Comparison of ENCODE assay signal across 1 cellular context in genomic region chr20:23435675-23436539, GRCh38.
TF ChIP-seq lines count a peak whose summit lies in the region.

No MANE protein-coding gene starts in this region.

TF ChIP-seq in HepG2, 621 proteins besides CTCF, POLR2A, EP300 and RAD21 (continued from another document and continues in another):
- TF ChIP-seq, protein P1, sequence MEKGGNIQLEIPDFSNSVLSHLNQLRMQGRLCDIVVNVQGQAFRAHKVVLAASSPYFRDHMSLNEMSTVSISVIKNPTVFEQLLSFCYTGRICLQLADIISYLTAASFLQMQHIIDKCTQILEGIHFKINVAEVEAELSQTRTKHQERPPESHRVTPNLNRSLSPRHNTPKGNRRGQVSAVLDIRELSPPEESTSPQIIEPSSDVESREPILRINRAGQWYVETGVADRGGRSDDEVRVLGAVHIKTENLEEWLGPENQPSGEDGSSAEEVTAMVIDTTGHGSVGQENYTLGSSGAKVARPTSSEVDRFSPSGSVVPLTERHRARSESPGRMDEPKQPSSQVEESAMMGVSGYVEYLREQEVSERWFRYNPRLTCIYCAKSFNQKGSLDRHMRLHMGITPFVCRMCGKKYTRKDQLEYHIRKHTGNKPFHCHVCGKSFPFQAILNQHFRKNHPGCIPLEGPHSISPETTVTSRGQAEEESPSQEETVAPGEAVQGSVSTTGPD (CRISPR knock-in tag; IDR thresholded peaks at IDR 0.05) = no peak
- TF ChIP-seq, protein P2, sequence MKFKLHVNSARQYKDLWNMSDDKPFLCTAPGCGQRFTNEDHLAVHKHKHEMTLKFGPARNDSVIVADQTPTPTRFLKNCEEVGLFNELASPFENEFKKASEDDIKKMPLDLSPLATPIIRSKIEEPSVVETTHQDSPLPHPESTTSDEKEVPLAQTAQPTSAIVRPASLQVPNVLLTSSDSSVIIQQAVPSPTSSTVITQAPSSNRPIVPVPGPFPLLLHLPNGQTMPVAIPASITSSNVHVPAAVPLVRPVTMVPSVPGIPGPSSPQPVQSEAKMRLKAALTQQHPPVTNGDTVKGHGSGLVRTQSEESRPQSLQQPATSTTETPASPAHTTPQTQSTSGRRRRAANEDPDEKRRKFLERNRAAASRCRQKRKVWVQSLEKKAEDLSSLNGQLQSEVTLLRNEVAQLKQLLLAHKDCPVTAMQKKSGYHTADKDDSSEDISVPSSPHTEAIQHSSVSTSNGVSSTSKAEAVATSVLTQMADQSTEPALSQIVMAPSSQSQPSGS (CRISPR knock-in tag; IDR thresholded peaks at IDR 0.05) = 0 out of 2 replicates have a peak, but pooled peaks have one; percentile 15
- TF ChIP-seq ZBTB7A (CRISPR knock-in tag; IDR thresholded peaks at IDR 0.05) (peak; percentile 38; the same call in 1 of the 2 replicates), TBP (CRISPR knock-in tag; IDR thresholded peaks at IDR 0.05) (no peak), ZNF878 (CRISPR knock-in tag; IDR thresholded peaks at IDR 0.05) (0 out of 2 replicates have a peak, but pooled peaks have one; percentile 47), ZNF30 (CRISPR knock-in tag; IDR thresholded peaks at IDR 0.05) (no peak), ZBTB26 (CRISPR knock-in tag; IDR thresholded peaks at IDR 0.05; ENCODE audit: borderline replicate concordance) (no peak), ZNF720 (CRISPR knock-in tag; IDR thresholded peaks at IDR 0.05) (no peak), CEBPB (IDR thresholded peaks at IDR 0.05; ENCODE audit: borderline replicate concordance, low read depth, low read length) (no peak), NFYC (CRISPR knock-in tag; IDR thresholded peaks at IDR 0.05) (no peak), ZNF710 (CRISPR knock-in tag; IDR thresholded peaks at IDR 0.05; ENCODE audit: borderline replicate concordance) (peak; percentile 36; the same call in 1 of the 2 replicates), SP140L (CRISPR knock-in tag; IDR thresholded peaks at IDR 0.05; ENCODE audit: borderline replicate concordance) (no peak), ISL2 (CRISPR knock-in tag; IDR thresholded peaks at IDR 0.05) (peak; percentile 67), ZBTB1 (CRISPR knock-in tag; IDR thresholded peaks at IDR 0.05; ENCODE audit: borderline replicate concordance) (no peak), CREB1 (IDR thresholded peaks at IDR 0.05) (no peak), CREB1 (CRISPR knock-in tag; IDR thresholded peaks at IDR 0.05) (no peak), GABPB1 (CRISPR knock-in tag; IDR thresholded peaks at IDR 0.05) (peak; percentile 44), ZNF337 (CRISPR knock-in tag; IDR thresholded peaks at IDR 0.05; ENCODE audit: borderline replicate concordance, low read depth) (no peak), ZNF788 (CRISPR knock-in tag; IDR thresholded peaks at IDR 0.05; ENCODE audit: borderline replicate concordance) (peak; percentile 65; the same call in 1 of the 2 replicates), NFE2L1 (CRISPR knock-in tag; IDR thresholded peaks at IDR 0.05; ENCODE audit: borderline replicate concordance) (0 out of 2 replicates have a peak, but pooled peaks have one; percentile 36), ZNF816 (CRISPR knock-in tag; IDR thresholded peaks at IDR 0.05; ENCODE audit: borderline replicate concordance) (no peak), RNF2 (conservative IDR thresholded peaks at IDR 0.05; ENCODE audit: low read depth) (no peak), ZNF746 (CRISPR knock-in tag; IDR thresholded peaks at IDR 0.05) (0 out of 2 replicates have a peak, but pooled peaks have one; percentile 72), RBFOX2 (IDR thresholded peaks at IDR 0.05; ENCODE audit: low read depth, low read length) (no peak), GABPA (IDR thresholded peaks at IDR 0.05; ENCODE audit: low read depth, low read length) (no peak), GABPA (CRISPR knock-in tag; IDR thresholded peaks at IDR 0.05; ENCODE audit: low read depth) (peak; percentile 18; the same call in 1 of the 2 replicates), ATF1 (CRISPR knock-in tag; IDR thresholded peaks at IDR 0.05) (0 out of 2 replicates have a peak, but pooled peaks have one; percentile 14), NR2F2 (IDR thresholded peaks at IDR 0.05; ENCODE audit: borderline replicate concordance, low read depth) (peak; percentile 37), IRF2 (CRISPR knock-in tag; IDR thresholded peaks at IDR 0.05) (no peak), ZFP1 (CRISPR knock-in tag; IDR thresholded peaks at IDR 0.05) (no peak), MIER2 (CRISPR knock-in tag; IDR thresholded peaks at IDR 0.05) (no peak), MYC (CRISPR knock-in tag; IDR thresholded peaks at IDR 0.05; ENCODE audit: borderline replicate concordance) (peak; percentile 43; the same call in 1 of the 2 replicates), ZKSCAN8 (CRISPR knock-in tag; IDR thresholded peaks at IDR 0.05; ENCODE audit: borderline replicate concordance) (no peak), HOXD1 (CRISPR knock-in tag; IDR thresholded peaks at IDR 0.05) (peak; percentile 70; the same call in 1 of the 2 replicates), ZNF687 (CRISPR knock-in tag; IDR thresholded peaks at IDR 0.05) (peak; percentile 87), TSC22D2 (CRISPR knock-in tag; IDR thresholded peaks at IDR 0.05; ENCODE audit: borderline replicate concordance) (0 out of 2 replicates have a peak, but pooled peaks have one; percentile 21), ATM (IDR thresholded peaks at IDR 0.05; ENCODE audit: borderline replicate concordance) (no peak), CCDC6 (CRISPR knock-in tag; IDR thresholded peaks at IDR 0.05) (0 out of 2 replicates have a peak, but pooled peaks have one; percentile 60), ZFP37 (CRISPR knock-in tag; IDR thresholded peaks at IDR 0.05; ENCODE audit: borderline replicate concordance) (0 out of 2 replicates have a peak, but pooled peaks have one; percentile 38), KDM4B (CRISPR knock-in tag; IDR thresholded peaks at IDR 0.05) (no peak), EEA1 (CRISPR knock-in tag; IDR thresholded peaks at IDR 0.05; ENCODE audit: borderline replicate concordance) (no peak), ZKSCAN1 (IDR thresholded peaks at IDR 0.05; ENCODE audit: low read length) (no peak), ZFY (CRISPR knock-in tag; IDR thresholded peaks at IDR 0.05) (peak; percentile 66)
- TF ChIP-seq, protein P3, sequence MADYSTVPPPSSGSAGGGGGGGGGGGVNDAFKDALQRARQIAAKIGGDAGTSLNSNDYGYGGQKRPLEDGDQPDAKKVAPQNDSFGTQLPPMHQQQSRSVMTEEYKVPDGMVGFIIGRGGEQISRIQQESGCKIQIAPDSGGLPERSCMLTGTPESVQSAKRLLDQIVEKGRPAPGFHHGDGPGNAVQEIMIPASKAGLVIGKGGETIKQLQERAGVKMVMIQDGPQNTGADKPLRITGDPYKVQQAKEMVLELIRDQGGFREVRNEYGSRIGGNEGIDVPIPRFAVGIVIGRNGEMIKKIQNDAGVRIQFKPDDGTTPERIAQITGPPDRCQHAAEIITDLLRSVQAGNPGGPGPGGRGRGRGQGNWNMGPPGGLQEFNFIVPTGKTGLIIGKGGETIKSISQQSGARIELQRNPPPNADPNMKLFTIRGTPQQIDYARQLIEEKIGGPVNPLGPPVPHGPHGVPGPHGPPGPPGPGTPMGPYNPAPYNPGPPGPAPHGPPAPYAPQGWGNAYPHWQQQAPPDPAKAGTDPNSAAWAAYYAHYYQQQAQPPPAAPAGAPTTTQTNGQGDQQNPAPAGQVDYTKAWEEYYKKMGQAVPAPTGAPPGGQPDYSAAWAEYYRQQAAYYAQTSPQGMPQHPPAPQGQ (CRISPR knock-in tag; IDR thresholded peaks at IDR 0.05; ENCODE audit: borderline replicate concordance) = peak; percentile 67; the same call in 1 of the 2 replicates
- TF ChIP-seq, protein P4, sequence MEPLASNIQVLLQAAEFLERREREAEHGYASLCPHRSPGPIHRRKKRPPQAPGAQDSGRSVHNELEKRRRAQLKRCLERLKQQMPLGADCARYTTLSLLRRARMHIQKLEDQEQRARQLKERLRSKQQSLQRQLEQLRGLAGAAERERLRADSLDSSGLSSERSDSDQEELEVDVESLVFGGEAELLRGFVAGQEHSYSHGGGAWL (CRISPR knock-in tag; IDR thresholded peaks at IDR 0.05) = 0 out of 2 replicates have a peak, but pooled peaks have one; percentile 40
- TF ChIP-seq, protein P5, sequence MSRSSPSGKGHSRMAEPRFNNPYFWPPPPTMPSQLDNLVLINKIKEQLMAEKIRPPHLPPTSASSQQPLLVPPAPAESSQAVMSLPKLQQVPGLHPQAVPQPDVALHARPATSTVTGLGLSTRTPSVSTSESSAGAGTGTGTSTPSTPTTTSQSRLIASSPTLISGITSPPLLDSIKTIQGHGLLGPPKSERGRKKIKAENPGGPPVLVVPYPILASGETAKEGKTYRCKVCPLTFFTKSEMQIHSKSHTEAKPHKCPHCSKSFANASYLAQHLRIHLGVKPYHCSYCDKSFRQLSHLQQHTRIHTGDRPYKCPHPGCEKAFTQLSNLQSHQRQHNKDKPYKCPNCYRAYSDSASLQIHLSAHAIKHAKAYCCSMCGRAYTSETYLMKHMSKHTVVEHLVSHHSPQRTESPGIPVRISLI (CRISPR knock-in tag; IDR thresholded peaks at IDR 0.05; ENCODE audit: borderline replicate concordance) = peak; percentile 80
- TF ChIP-seq, protein P6, sequence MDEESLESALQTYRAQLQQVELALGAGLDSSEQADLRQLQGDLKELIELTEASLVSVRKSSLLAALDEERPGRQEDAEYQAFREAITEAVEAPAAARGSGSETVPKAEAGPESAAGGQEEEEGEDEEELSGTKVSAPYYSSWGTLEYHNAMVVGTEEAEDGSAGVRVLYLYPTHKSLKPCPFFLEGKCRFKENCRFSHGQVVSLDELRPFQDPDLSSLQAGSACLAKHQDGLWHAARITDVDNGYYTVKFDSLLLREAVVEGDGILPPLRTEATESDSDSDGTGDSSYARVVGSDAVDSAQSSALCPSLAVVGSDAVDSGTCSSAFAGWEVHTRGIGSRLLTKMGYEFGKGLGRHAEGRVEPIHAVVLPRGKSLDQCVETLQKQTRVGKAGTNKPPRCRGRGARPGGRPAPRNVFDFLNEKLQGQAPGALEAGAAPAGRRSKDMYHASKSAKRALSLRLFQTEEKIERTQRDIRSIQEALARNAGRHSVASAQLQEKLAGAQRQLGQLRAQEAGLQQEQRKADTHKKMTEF (CRISPR knock-in tag; IDR thresholded peaks at IDR 0.05) = peak; percentile 67
- TF ChIP-seq, protein P7, sequence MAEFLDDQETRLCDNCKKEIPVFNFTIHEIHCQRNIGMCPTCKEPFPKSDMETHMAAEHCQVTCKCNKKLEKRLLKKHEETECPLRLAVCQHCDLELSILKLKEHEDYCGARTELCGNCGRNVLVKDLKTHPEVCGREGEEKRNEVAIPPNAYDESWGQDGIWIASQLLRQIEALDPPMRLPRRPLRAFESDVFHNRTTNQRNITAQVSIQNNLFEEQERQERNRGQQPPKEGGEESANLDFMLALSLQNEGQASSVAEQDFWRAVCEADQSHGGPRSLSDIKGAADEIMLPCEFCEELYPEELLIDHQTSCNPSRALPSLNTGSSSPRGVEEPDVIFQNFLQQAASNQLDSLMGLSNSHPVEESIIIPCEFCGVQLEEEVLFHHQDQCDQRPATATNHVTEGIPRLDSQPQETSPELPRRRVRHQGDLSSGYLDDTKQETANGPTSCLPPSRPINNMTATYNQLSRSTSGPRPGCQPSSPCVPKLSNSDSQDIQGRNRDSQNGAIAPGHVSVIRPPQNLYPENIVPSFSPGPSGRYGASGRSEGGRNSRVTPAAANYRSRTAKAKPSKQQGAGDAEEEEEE (CRISPR knock-in tag; IDR thresholded peaks at IDR 0.05; ENCODE audit: borderline replicate concordance) = 0 out of 2 replicates have a peak, but pooled peaks have one; percentile 77
